25 cellular contexts compared by ENCODE assay signal in the genomic region with DNA sequence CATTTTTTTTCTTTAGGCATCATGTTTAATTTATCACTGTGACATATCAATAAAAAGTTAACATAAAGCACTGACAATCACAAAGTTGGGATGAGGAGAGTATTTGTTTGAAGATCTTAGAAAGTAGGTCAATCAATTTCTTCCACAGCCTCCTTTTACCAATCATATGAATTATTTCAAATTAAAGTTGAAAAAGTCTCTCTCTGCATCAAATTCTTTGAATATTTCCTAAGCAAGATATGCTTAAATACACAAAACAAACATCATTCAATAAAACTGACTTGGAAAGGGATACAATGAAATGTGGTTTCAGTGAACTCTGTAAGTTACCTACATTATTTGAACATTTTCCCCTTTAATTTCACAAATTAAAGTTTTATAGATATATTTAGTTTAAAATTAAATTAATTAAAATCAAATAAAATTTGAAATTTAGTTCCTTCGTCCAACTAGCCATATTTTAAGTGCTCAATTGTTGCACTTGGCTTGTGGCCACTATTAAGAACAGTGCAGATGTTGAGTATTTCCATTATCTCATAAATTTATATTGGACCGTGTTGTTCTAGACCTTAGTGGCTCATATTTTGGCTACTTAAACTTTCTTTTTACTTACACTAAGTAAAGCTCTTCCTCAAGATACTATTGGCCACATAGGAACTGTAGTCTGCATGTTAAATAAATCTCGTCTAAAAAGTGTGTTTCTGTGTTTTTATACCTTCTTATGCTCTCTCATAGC.
"Had no signal": no experiment of that assay in that cellular context is flagged by ENCODE, and none has a peak within 500 bp of the region (broad histone marks: within the 10 kb centered on the region; RNA-seq: fewer than 3 reads in every experiment).

No MANE protein-coding gene starts in this region.

- H3K4me3 ChIP-seq: thyroid gland had no signal

- H3K4me3 Mint-ChIP-seq: activated naive CD4-positive, alpha-beta T cell treated with anti-CD3 and anti-CD28 coated beads, Interleukin-2, amount 10 ng/mL, durations not matched to agents 7 days and 5 days; activated naive CD8-positive, alpha-beta T cell treated with anti-CD3 and anti-CD28 coated beads, Interleukin-2, amount 50 U/mL, for 24 hours; naive thymus-derived CD8-positive, alpha-beta T cell; T-helper 17 cell had no signal

- H3K4me1 Mint-ChIP-seq: activated naive CD4-positive, alpha-beta T cell treated with anti-CD3 and anti-CD28 coated beads, Interleukin-2, amount 10 ng/mL, durations not matched to agents 7 days and 5 days; activated naive CD8-positive, alpha-beta T cell treated with anti-CD3 and anti-CD28 coated beads, Interleukin-2, amount 50 U/mL, for 24 hours; naive thymus-derived CD8-positive, alpha-beta T cell; T-helper 17 cell had no signal

- FAIRE-seq: bronchial epithelial cell, frontal cortex, urothelium cell line had no signal

- DNase-seq: activated CD4-positive, alpha-beta T cell treated with anti-CD3 and anti-CD28 coated beads, Interleukin-2, amount 50 U/mL, for 1 hour; activated CD4-positive, CD25-positive, alpha-beta regulatory T cell treated with anti-CD3 and anti-CD28 coated beads, Interleukin-2, amount 50 U/mL, for 72 hours; activated CD8-positive, alpha-beta memory T cell treated with anti-CD3 and anti-CD28 coated beads, Interleukin-2, amount 50 U/mL, for 4 hours; activated effector memory CD4-positive, alpha-beta T cell treated with Interleukin-2 at 50 U/mL for 16 hours; activated naive CD4-positive, alpha-beta T cell treated with anti-CD3 and anti-CD28 coated beads, Interleukin-2, amount 10 ng/mL, durations not matched to agents 7 days and 5 days; activated naive CD8-positive, alpha-beta T cell treated with anti-CD3 and anti-CD28 coated beads, Interleukin-2, amount 50 U/mL, for 24 hours; activated T-cell treated with anti-CD3 and anti-CD28 coated beads, Interleukin-2, amount 50 U/mL, for 48 hours; aorta; cerebellar nuclear complex; dermis blood vessel endothelial cell; effector memory CD4-positive, alpha-beta T cell; head of caudate nucleus; left ventricle myocardium superior; naive thymus-derived CD8-positive, alpha-beta T cell; stimulated activated CD4-positive, alpha-beta T cell treated with anti-CD3 and anti-CD28 coated beads, Interleukin-12 subunit alpha, Interleukin-12 subunit beta, amount 100 ng/mL, for 4 hours; stimulated activated CD4-positive, alpha-beta T cell treated with anti-CD3 and anti-CD28 coated beads, Interleukin-1b, Interleukin-23, amount 100 ng/mL, for 48 hours; stimulated activated CD8-positive, alpha-beta memory T cell treated with anti-CD3 and anti-CD28 coated beads, Interleukin-4, amount 100 ng/mL, for 48 hours; stimulated activated naive CD4-positive, alpha-beta T cell treated with Interleukin-2 at 50 U/mL for 16 hours; T-helper 17 cell; thyroid gland had no signal

- H3K27ac ChIP-seq: neutrophil, thyroid gland, VCaP had no signal

- H3K36me3 Mint-ChIP-seq: activated naive CD4-positive, alpha-beta T cell treated with anti-CD3 and anti-CD28 coated beads, Interleukin-2, amount 10 ng/mL, durations not matched to agents 7 days and 5 days; naive thymus-derived CD8-positive, alpha-beta T cell had no signal

- H3K9me3 ChIP-seq: neutrophil, thyroid gland had no signal

- H3K36me3 ChIP-seq: neutrophil, thyroid gland had no signal

- ATAC-seq: activated naive CD8-positive, alpha-beta T cell treated with anti-CD3 and anti-CD28 coated beads, Interleukin-2, amount 50 U/mL, for 24 hours; left ventricle myocardium superior; naive thymus-derived CD8-positive, alpha-beta T cell; T-helper 17 cell had no signal

- H3K27ac Mint-ChIP-seq: activated naive CD4-positive, alpha-beta T cell treated with anti-CD3 and anti-CD28 coated beads, Interleukin-2, amount 10 ng/mL, durations not matched to agents 7 days and 5 days; activated naive CD8-positive, alpha-beta T cell treated with anti-CD3 and anti-CD28 coated beads, Interleukin-2, amount 50 U/mL, for 24 hours; naive thymus-derived CD8-positive, alpha-beta T cell; T-helper 17 cell had no signal

- H3K27me3 ChIP-seq: neutrophil, thyroid gland had no signal

- H3K4me1 ChIP-seq: thyroid gland had no signal

- H3K27me3 Mint-ChIP-seq: activated naive CD4-positive, alpha-beta T cell treated with anti-CD3 and anti-CD28 coated beads, Interleukin-2, amount 10 ng/mL, durations not matched to agents 7 days and 5 days; activated naive CD8-positive, alpha-beta T cell treated with anti-CD3 and anti-CD28 coated beads, Interleukin-2, amount 50 U/mL, for 24 hours; naive thymus-derived CD8-positive, alpha-beta T cell; T-helper 17 cell had no signal
